In the genomic region with DNA sequence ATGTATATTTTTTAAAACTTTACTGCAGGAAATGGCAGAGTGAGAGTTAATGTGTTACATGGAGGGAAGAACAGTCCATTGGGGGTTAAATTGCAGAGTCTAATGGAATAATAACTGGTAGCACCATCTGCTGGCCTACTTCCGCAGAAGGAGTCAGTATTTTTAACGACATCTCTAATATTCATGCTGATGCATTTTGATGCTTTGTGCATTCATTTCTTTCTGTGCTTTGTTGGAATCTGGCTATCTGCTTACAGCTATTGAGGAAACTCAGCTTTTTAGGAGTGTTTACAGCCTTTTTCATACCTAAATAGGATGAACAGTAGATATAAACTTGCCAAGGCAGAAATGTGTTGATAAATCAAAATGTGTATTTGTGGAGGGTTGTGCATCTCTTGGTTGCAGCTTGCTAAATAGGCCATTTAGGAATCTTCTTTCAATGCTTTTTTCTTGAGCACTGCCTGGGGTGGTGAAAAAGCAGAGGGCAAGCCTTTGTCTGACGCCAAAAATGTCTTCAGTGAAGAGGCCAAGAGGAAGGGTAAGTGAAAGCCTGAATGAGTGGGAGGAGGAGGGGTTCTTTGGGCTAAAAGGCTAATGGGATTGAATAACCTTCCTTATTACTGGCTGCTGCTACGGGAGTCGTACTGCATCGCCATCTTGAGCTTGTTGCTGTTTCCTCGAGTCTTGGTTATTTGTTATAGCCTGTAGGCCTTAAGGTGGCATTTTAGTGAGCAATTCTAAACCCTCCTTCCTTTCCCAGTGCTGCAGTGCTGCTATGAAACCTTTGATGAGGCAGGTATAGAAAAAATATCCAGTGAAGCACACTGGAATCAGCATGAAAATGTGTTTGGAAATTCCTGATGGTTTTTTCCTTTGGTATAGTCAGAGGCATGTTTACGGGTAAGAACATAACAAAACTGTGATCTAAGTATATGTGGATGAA, we compare ENCODE assay signal across 8 cellular contexts.
A peak's percentile ranks its signal among the peaks of the same experiment; 100 is the strongest.
DNase-seq lines count a peak whose midpoint lies in the region; ATAC-seq, FAIRE-seq and TF ChIP-seq lines count a peak whose summit lies in the region.

No MANE protein-coding gene starts in this region.

- H3F3A ChIP-seq in neural cell (ENCODE audit: insufficient read depth, low read length, poor library complexity, severe bottlenecking) = peaks cover 5% of the 10 kb centered on the region

- CTCF ChIA-PET in activated CD8-positive, alpha-beta T cell treated with anti-CD3 and anti-CD28 coated beads, Interleukin-2, amount 10 ng/mL, durations not matched to agents 7 days and 5 days (lab: Charles Lee) = interaction anchor here (0.7 to 2.4 kb wide), 10 partner anchors 8 to 296 kb away, joined by 3 to 24 read pairs (median 4); partner anchors contain the start of genes CHD9 and CHD9NB

- peak overlapping the region; percentile 71 for H3K4me3 ChIP-seq in neural cell (ENCODE audit: low read length)

- no peaks in the 10 kb centered on the region for H3K9me3 ChIP-seq in neural cell (ENCODE audit: low read length)

- no peaks in the 10 kb centered on the region for H3K36me3 ChIP-seq in neural cell (ENCODE audit: insufficient read depth, low read length)

- H3K36me3 Mint-ChIP-seq in activated CD8-positive, alpha-beta T cell treated with anti-CD3 and anti-CD28 coated beads, Interleukin-2, amount 10 ng/mL, durations not matched to agents 7 days and 5 days (ENCODE audit: low read depth) = peaks cover 9% of the 10 kb centered on the region

- TF ChIP-seq RAD21 in neural cell (conservative IDR thresholded peaks at IDR 0.05) = peak; percentile 79

- peak overlapping the region; percentile 59 for H3K4me2 ChIP-seq in neural cell (ENCODE audit: low read length)

- peak; percentile 76 for ATAC-seq in HG03342 (IDR thresholded peaks at IDR 0.05; ENCODE audit: unreplicated experiment)
- ATAC-seq in activated CD8-positive, alpha-beta T cell treated with anti-CD3 and anti-CD28 coated beads, Interleukin-2, amount 10 ng/mL, durations not matched to agents 7 days and 5 days = peak; percentile 55

- peak overlapping the region; percentile 77 for H3K27ac Mint-ChIP-seq in activated CD8-positive, alpha-beta T cell treated with anti-CD3 and anti-CD28 coated beads, Interleukin-2, amount 10 ng/mL, durations not matched to agents 7 days and 5 days

- peak overlapping the region; percentile 98 for H3K27ac ChIP-seq in neural cell (ENCODE audit: low read length)

- no peaks in the 10 kb centered on the region for H3K27me3 ChIP-seq in neural cell (ENCODE audit: insufficient read depth, low read depth, low read length)

- TF ChIP-seq CTCF in neural cell (IDR thresholded peaks at IDR 0.05; ENCODE audit: poor library complexity, severe bottlenecking) = peak; percentile 92

- TF ChIP-seq EP300 in neural cell (conservative IDR thresholded peaks at IDR 0.05; ENCODE audit: poor library complexity, severe bottlenecking) = peak; percentile 37

- POLR2A ChIA-PET in activated CD8-positive, alpha-beta T cell treated with anti-CD3 and anti-CD28 coated beads, Interleukin-2, amount 10 ng/mL, durations not matched to agents 7 days and 5 days (lab: Charles Lee) = no interaction called here

- no peaks in the 10 kb centered on the region for H3K9me2 ChIP-seq in neural cell (ENCODE audit: insufficient read depth, low read length)

- peak overlapping the region; percentile 64 for H3K4me3 Mint-ChIP-seq in activated CD8-positive, alpha-beta T cell treated with anti-CD3 and anti-CD28 coated beads, Interleukin-2, amount 10 ng/mL, durations not matched to agents 7 days and 5 days

- H3K9ac ChIP-seq in neural cell (ENCODE audit: low read length) = peak overlapping the region; percentile 93

- DNase-seq in D341Med (ENCODE audit: low spot score) (peak; percentile 81), GM19240 (ENCODE audit: insufficient read length, low spot score) (peak; percentile 41), NCI-H2227 treated with DMSO at 0.1 percent for 48 hours (lab: John Stamatoyannopoulos, UW) (peak; percentile 82), frontal cortex (ENCODE audit: low spot score in 2 of 2) (peak; percentile 40 to 53), NCI-H345 (lab: John Stamatoyannopoulos, UW) (no peak)
- DNase-seq in activated CD8-positive, alpha-beta T cell treated with anti-CD3 and anti-CD28 coated beads, Interleukin-2, amount 10 ng/mL, durations not matched to agents 7 days and 5 days = peak; percentile 25

- no peaks in the 10 kb centered on the region for H3K9me3 Mint-ChIP-seq in activated CD8-positive, alpha-beta T cell treated with anti-CD3 and anti-CD28 coated beads, Interleukin-2, amount 10 ng/mL, durations not matched to agents 7 days and 5 days (ENCODE audit: insufficient read depth)

- H3K4me1 Mint-ChIP-seq in activated CD8-positive, alpha-beta T cell treated with anti-CD3 and anti-CD28 coated beads, Interleukin-2, amount 10 ng/mL, durations not matched to agents 7 days and 5 days (ENCODE audit: low read depth) = peaks cover 12% of the 10 kb centered on the region

- FAIRE-seq in frontal cortex (lab: Jason Lieb, UNC) = no peak

- H3K79me2 ChIP-seq in neural cell (replicated peaks; ENCODE audit: insufficient read depth, low read length) = peaks cover 49% of the 10 kb centered on the region

- no peaks in the 10 kb centered on the region for H3K27me3 Mint-ChIP-seq in activated CD8-positive, alpha-beta T cell treated with anti-CD3 and anti-CD28 coated beads, Interleukin-2, amount 10 ng/mL, durations not matched to agents 7 days and 5 days (ENCODE audit: low read depth)

- peak overlapping the region; percentile 88 for H2AFZ ChIP-seq in neural cell (ENCODE audit: low read depth, low read length)

- H4K20me1 ChIP-seq in neural cell (ENCODE audit: insufficient read depth) = no peaks in the 10 kb centered on the region

TF ChIP-seq in neural cell, 6 proteins besides CTCF, POLR2A, EP300 and RAD21:
- no peak for TF ChIP-seq EZH2 (IDR thresholded peaks at IDR 0.05; ENCODE audit: borderline replicate concordance, insufficient read depth, low read length, poor library complexity, severe bottlenecking)
- peak; percentile 92 for TF ChIP-seq REST (IDR thresholded peaks at IDR 0.05; ENCODE audit: borderline replicate concordance)
- TF ChIP-seq TAF1 (IDR thresholded peaks at IDR 0.05; ENCODE audit: low read depth) = peak; percentile 94
- peak; percentile 92 for TF ChIP-seq SMC3 (conservative IDR thresholded peaks at IDR 0.05; ENCODE audit: poor library complexity)
- TF ChIP-seq MXI1 (conservative IDR thresholded peaks at IDR 0.05; ENCODE audit: poor library complexity, severe bottlenecking) = peak; percentile 82
- TF ChIP-seq POLR2AphosphoS5 (IDR thresholded peaks at IDR 0.05) = peak; percentile 64
